1 cellular context compared by ENCODE assay signal in the genomic region with DNA sequence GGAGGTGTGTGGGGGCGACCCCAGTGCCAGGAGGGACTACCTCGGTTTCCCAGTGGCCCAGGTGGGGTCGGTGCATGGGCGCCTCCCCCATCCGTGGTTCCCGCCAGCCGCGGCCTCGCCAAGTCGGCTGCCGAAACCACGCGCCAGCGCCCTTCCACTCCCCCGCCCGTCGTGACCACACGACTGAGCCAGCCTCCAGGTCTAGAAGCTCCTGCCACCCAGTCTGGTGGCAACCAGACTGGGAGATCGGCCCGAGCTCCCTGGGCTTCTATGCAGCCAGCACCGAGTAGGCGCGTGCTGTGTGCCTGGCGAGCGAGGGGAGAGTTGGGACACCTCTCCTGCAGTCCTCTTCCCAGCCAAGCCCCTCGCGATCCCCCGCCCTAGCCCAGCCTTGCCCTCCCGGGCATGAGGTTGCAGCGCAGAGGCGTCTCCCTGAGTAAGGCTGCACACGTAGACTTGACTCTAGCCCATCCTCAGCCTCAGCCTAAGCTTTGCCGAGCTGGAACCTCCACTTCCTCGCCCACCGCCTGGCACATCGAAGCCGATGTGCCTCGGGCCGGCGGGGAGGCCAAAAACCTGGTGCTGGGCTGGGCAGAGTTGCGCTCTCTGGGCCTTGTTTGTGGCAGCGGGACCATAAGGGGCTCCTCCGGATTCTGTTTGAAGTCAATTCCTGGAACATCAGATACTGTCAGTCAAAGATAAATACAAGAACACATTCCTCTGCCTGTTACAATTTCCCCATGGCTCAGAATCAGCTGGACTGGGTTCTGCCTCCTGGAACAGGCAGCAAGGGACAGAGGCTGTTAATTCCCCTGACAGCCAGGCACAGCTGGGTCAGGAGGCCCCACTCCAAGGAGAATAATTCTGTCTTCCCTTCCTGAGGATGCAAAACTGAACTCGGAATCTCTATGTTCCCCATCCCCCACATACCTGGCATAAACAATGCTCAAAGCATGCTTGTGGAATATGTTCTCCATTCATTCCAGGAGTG.
TF ChIP-seq lines count a peak whose summit lies in the region.

No MANE protein-coding gene starts in this region.

TF ChIP-seq in HepG2, 621 proteins besides CTCF, POLR2A, EP300 and RAD21 (continued from another document):
- TF ChIP-seq, protein P1, sequence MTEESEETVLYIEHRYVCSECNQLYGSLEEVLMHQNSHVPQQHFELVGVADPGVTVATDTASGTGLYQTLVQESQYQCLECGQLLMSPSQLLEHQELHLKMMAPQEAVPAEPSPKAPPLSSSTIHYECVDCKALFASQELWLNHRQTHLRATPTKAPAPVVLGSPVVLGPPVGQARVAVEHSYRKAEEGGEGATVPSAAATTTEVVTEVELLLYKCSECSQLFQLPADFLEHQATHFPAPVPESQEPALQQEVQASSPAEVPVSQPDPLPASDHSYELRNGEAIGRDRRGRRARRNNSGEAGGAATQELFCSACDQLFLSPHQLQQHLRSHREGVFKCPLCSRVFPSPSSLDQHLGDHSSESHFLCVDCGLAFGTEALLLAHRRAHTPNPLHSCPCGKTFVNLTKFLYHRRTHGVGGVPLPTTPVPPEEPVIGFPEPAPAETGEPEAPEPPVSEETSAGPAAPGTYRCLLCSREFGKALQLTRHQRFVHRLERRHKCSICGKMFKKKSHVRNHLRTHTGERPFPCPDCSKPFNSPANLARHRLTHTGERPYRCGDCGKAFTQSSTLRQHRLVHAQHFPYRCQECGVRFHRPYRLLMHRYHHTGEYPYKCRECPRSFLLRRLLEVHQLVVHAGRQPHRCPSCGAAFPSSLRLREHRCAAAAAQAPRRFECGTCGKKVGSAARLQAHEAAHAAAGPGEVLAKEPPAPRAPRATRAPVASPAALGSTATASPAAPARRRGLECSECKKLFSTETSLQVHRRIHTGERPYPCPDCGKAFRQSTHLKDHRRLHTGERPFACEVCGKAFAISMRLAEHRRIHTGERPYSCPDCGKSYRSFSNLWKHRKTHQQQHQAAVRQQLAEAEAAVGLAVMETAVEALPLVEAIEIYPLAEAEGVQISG (CRISPR knock-in tag; IDR thresholded peaks at IDR 0.05), result 0 out of 2 replicates have a peak, but pooled peaks have one; percentile 29
- no peak for TF ChIP-seq THYN1 (CRISPR knock-in tag; IDR thresholded peaks at IDR 0.05; ENCODE audit: borderline replicate concordance, low read depth)
- TF ChIP-seq ZNF264 (CRISPR knock-in tag; IDR thresholded peaks at IDR 0.05), result 0 out of 2 replicates have a peak, but pooled peaks have one; percentile 34
